29 cellular contexts compared by ENCODE assay signal in genomic region chr2:135817466-135817865, GRCh38. TPM values are rescaled to one million over a fixed set of nuclear protein-coding genes. Genes with fewer than 3 reads are reported as not detected.
"Had no signal": no experiment of that assay in that cellular context is flagged by ENCODE, and none has a peak within 500 bp of the region (broad histone marks: within the 10 kb centered on the region; RNA-seq: fewer than 3 reads in every experiment).

No MANE protein-coding gene starts in this region.

- H3K9me3 Mint-ChIP-seq: immature natural killer cell; memory B cell; stimulated activated memory B cell treated with anti-CD40 and anti-IgM and Interleukin-4, amounts not matched to agents 10 μg/mL and 1 μg/mL and 100 μg/mL, for 72 hours had no signal

- H3K4me3 ChIP-seq: dorsolateral prefrontal cortex, left ventricle myocardium inferior, lower lobe of right lung, ovary, psoas muscle, skin epidermis, spleen, thoracic aorta, tibial nerve, upper lobe of left lung had no signal

- DNase-seq: dorsolateral prefrontal cortex; effector CD4-positive, alpha-beta T cell; hypothalamus; immature natural killer cell; left colon; left ventricle myocardium inferior; lower lobe of right lung; midbrain; naive thymus-derived CD4-positive, alpha-beta T cell; occipital lobe; psoas muscle; right cardiac atrium; spleen; stimulated activated CD4-positive, alpha-beta T cell treated with anti-CD3 and anti-CD28 coated beads, Interleukin-4, amount 100 ng/mL, for 4 hours; stimulated activated naive CD8-positive, alpha-beta T cell treated with anti-CD3 and anti-CD28 coated beads, Interleukin-15, Interleukin-2, amounts not matched to agents 100 U/mL and 50 U/mL, for 24 hours; substantia nigra had no signal

- H3K27ac Mint-ChIP-seq: immature natural killer cell; memory B cell; naive thymus-derived CD4-positive, alpha-beta T cell; nephron; stimulated activated memory B cell treated with anti-CD40 and anti-IgM and Interleukin-4, amounts not matched to agents 10 μg/mL and 1 μg/mL and 100 μg/mL, for 72 hours had no signal

- FAIRE-seq: colon, frontal cortex, urothelium cell line had no signal

- H3K27me3 Mint-ChIP-seq: naive thymus-derived CD4-positive, alpha-beta T cell had no signal

- H3K36me3 ChIP-seq: left ventricle myocardium inferior, lower lobe of right lung, ovary, spleen, thoracic aorta, tibial nerve, upper lobe of left lung had no signal

- H3K9me3 ChIP-seq: ovary, psoas muscle, thoracic aorta had no signal

- H3K27me3 ChIP-seq: ovary, tibial nerve, upper lobe of left lung had no signal

- H3K36me3 Mint-ChIP-seq: memory B cell had no signal

- H3K27ac ChIP-seq: dorsolateral prefrontal cortex, left ventricle myocardium inferior, lower lobe of right lung, ovary, psoas muscle, skin epidermis, spleen, thoracic aorta, tibial nerve, upper lobe of left lung had no signal

- H3K4me1 ChIP-seq: left ventricle myocardium inferior, lower lobe of right lung, psoas muscle, tibial nerve, upper lobe of left lung had no signal

- H3K4me3 Mint-ChIP-seq: immature natural killer cell; memory B cell; naive thymus-derived CD4-positive, alpha-beta T cell; nephron; stimulated activated memory B cell treated with anti-CD40 and anti-IgM and Interleukin-4, amounts not matched to agents 10 μg/mL and 1 μg/mL and 100 μg/mL, for 72 hours had no signal

- H3K4me1 Mint-ChIP-seq: nephron; stimulated activated memory B cell treated with anti-CD40 and anti-IgM and Interleukin-4, amounts not matched to agents 10 μg/mL and 1 μg/mL and 100 μg/mL, for 72 hours had no signal

- ATAC-seq: left colon; lower lobe of right lung; naive thymus-derived CD4-positive, alpha-beta T cell; psoas muscle; right cardiac atrium; stimulated activated memory B cell treated with anti-CD40 and anti-IgM and Interleukin-4, amounts not matched to agents 10 μg/mL and 1 μg/mL and 100 μg/mL, for 72 hours; stimulated activated naive CD8-positive, alpha-beta T cell treated with anti-CD3 and anti-CD28 coated beads, Interleukin-15, Interleukin-2, amounts not matched to agents 100 U/mL and 50 U/mL, for 24 hours had no signal

RNA-seq across cellular contexts. Expression of gene LCT, which starts 19.5 kb away (rescaled TPM):
- total RNA-seq: frontal cortex, left ventricle myocardium inferior, lower lobe of right lung, mucosa of gallbladder, occipital lobe, renal cortical epithelial cell, right cardiac atrium had no signal
- polyA plus RNA-seq: immature natural killer cell; naive thymus-derived CD4-positive, alpha-beta T cell; ovary; right cardiac atrium had no signal
